ENCODE assay signal across 8 cellular contexts in the genomic region with DNA sequence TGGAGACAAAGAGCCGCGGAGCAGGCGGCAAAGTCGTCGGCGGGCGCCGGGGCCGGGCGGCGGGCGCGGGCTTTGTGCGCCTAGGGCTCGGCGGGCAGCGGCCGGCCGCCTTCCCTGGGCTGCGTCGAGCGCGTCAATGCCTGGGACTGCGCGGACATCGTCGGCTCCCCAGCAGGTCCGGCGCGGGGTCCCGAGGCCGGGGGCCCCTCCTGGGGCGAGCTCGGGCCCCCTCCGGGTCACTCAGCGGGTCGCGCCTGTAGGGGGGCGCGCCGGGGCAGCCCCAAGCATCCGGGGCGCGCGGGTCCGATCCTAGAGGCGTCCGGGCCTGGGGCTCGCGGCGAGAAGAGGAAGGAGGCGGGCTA. TPM values are rescaled to one million over a fixed set of nuclear protein-coding genes. Genes with fewer than 3 reads are reported as not detected.
DNase-seq lines count a peak whose midpoint lies in the region; ATAC-seq and TF ChIP-seq lines count a peak whose summit lies in the region.

No MANE protein-coding gene starts in this region.

- H3K36me3 ChIP-seq in DND-41 (ENCODE audit: insufficient read depth, low read length): peaks cover 26% of the 10 kb centered on the region
- peaks cover 12% of the 10 kb centered on the region for H3K36me3 ChIP-seq in PC-3 (ENCODE audit: low read depth, low read length)
- H3K36me3 ChIP-seq in parathyroid adenoma (ENCODE audit: control insufficient read depth, insufficient read depth, low read length): no peaks in the 10 kb centered on the region

- TF ChIP-seq CTCF in DND-41 (IDR thresholded peaks at IDR 0.05; ENCODE audit: borderline replicate concordance, extremely low read depth, low read length, poor library complexity, severe bottlenecking) (no peak), PC-3 (conservative IDR thresholded peaks at IDR 0.05; ENCODE audit: low read depth, low read length) (no peak), parathyroid adenoma (IDR thresholded peaks at IDR 0.05) (no peak)

- intact Hi-C loops in PC-3 (cut with micrococcal nuclease): loop anchor here (1.0 to 5.0 kb wide), 5 partner anchors 380 to 630 kb away; no protein-coding TSS in a partner anchor

- H3K9me3 ChIP-seq in DND-41 (ENCODE audit: insufficient read depth, low read length, severe bottlenecking): no peaks in the 10 kb centered on the region
- no peaks in the 10 kb centered on the region for H3K9me3 ChIP-seq in PC-3 (ENCODE audit: low read length)
- no peaks in the 10 kb centered on the region for H3K9me3 ChIP-seq in parathyroid adenoma (ENCODE audit: control insufficient read depth, low read length)

- no peak for DNase-seq in DND-41
- no peak for DNase-seq in PC-3
- DNase-seq in epithelial cell of prostate (ENCODE audit: low read depth, low spot score): no peak
- no peak for DNase-seq in DMS153 (lab: John Stamatoyannopoulos, UW)

- no peaks in the 10 kb centered on the region for H3F3A ChIP-seq in PC-3 (ENCODE audit: low read length, unreplicated experiment)

- CTCF ChIA-PET in PC-3 (lab: Charles Lee): no interaction called here

- no peaks in the 10 kb centered on the region for H3K9me2 ChIP-seq in PC-3 (replicated peaks; ENCODE audit: low read length)

- H3K4me1 ChIP-seq in DND-41 (ENCODE audit: insufficient read depth, low read length) (peaks cover 75% of the 10 kb centered on the region), PC-3 (ENCODE audit: insufficient read depth, low read length) (peaks cover 50% of the 10 kb centered on the region), parathyroid adenoma (peaks cover 19% of the 10 kb centered on the region)

- H2AFZ ChIP-seq in DND-41 (ENCODE audit: low read depth, low read length): peak overlapping the region; percentile 32; the same call in 1 of the 2 replicates
- no peak overlapping the region for H2AFZ ChIP-seq in PC-3 (ENCODE audit: low read length)
- H2AFZ ChIP-seq in parathyroid adenoma: peak overlapping the region; percentile 65

- peak overlapping the region; percentile 76 for H3K27ac ChIP-seq in DND-41 (ENCODE audit: low read length)
- H3K27ac ChIP-seq in PC-3 (ENCODE audit: low read length): peak overlapping the region; percentile 78
- peak overlapping the region; percentile 83 for H3K27ac ChIP-seq in epithelial cell of prostate
- peak overlapping the region; percentile 77 for H3K27ac ChIP-seq in parathyroid adenoma

- POLR2A ChIA-PET in PC-3 (lab: Charles Lee; ENCODE audit: unreplicated experiment): interaction anchor here (0.6 to 0.8 kb wide), 2 partner anchors 399 to 547 kb away, joined by 3 read pairs; no protein-coding TSS in a partner anchor

- H3K79me2 ChIP-seq in DND-41 (ENCODE audit: insufficient read depth, low read length) (peaks cover 53% of the 10 kb centered on the region), PC-3 (ENCODE audit: low read length) (peaks cover 53% of the 10 kb centered on the region), parathyroid adenoma (no peaks in the 10 kb centered on the region)

- ATAC-seq in DND-41 (ENCODE audit: insufficient read depth, low read depth): no peak
- ATAC-seq in PC-3: no peak
- ATAC-seq in GM21825 (IDR thresholded peaks at IDR 0.05; ENCODE audit: unreplicated experiment): no peak
- ATAC-seq in HG03039 (IDR thresholded peaks at IDR 0.05; ENCODE audit: unreplicated experiment): no peak
- ATAC-seq in GM19023 (IDR thresholded peaks at IDR 0.05; ENCODE audit: unreplicated experiment): no peak

- H3K9ac ChIP-seq in DND-41 (ENCODE audit: low read depth, low read length) (peak overlapping the region; percentile 82), PC-3 (ENCODE audit: low read length) (peak overlapping the region; percentile 96), parathyroid adenoma (no peak overlapping the region)

- H3K4me3 ChIP-seq in DND-41 (ENCODE audit: low read depth in 1 of 2, low read length in 2 of 2) (peak overlapping the region; percentile 39 to 61; a peak in 3 of 4 replicates), PC-3 (ENCODE audit: low read length) (peak overlapping the region; percentile 98), parathyroid adenoma (ENCODE audit: low read depth, low read length) (peak overlapping the region; percentile 91)

- H4K20me1 ChIP-seq in DND-41 (ENCODE audit: insufficient read depth, low read length) (peaks cover 40% of the 10 kb centered on the region), PC-3 (ENCODE audit: low read length) (peaks cover 41% of the 10 kb centered on the region)

- peak overlapping the region; percentile 84 for H3K4me2 ChIP-seq in DND-41 (ENCODE audit: insufficient read depth, low read length)
- peak overlapping the region; percentile 98 for H3K4me2 ChIP-seq in PC-3 (ENCODE audit: low read length)
- H3K4me2 ChIP-seq in parathyroid adenoma (ENCODE audit: low read length): peak overlapping the region; percentile 89

- no TSS peak for BruUV-seq in PC-3 (replicated peaks; lab: Mats Ljungman, UMichigan)

- peaks cover 56% of the 10 kb centered on the region for H3K27me3 ChIP-seq in DND-41 (ENCODE audit: insufficient read depth, low read length, poor library complexity)
- H3K27me3 ChIP-seq in PC-3 (ENCODE audit: low read length): no peaks in the 10 kb centered on the region
- H3K27me3 ChIP-seq in parathyroid adenoma (ENCODE audit: control insufficient read depth, insufficient read depth, low read length): no peaks in the 10 kb centered on the region

RNA-seq across cellular contexts. Expression of gene TLE3, which starts 0.8 kb away (rescaled TPM):
- total RNA-seq in PC-3 (2014; rRNA removed): 72.5 and 109 TPM in 2 replicates
